In genomic region chr1:225882699-225883615, GRCh38 we compare ENCODE assay signal across 8 cellular contexts. TPM values are rescaled to one million over a fixed set of nuclear protein-coding genes. Genes with fewer than 3 reads are reported as not detected.
A peak's percentile ranks its signal among the peaks of the same experiment; 100 is the strongest.
DNase-seq lines count a peak whose midpoint lies in the region; ATAC-seq and TF ChIP-seq lines count a peak whose summit lies in the region.

No MANE protein-coding gene starts in this region.

- H3K36me3 Mint-ChIP-seq in immature natural killer cell = peaks cover 0 to 4% (median 0%) of the 10 kb centered on the region in 3 donors

- intact Hi-C loops in breast epithelium (cut with DNase I; ENCODE audit: low total_unique reads) = loop anchor here (5.0 kb wide), 1 partner anchor 39 kb away; the partner anchor contains the start of gene PYCR2

- H3K36me3 ChIP-seq in breast epithelium = no peaks in the 10 kb centered on the region

- peaks cover 1 to 6% (median 2%) of the 10 kb centered on the region in 3 donors for H3K27me3 Mint-ChIP-seq in immature natural killer cell (ENCODE audit: low read depth in 3 of 3)

- DNase-seq in AG08395 (ENCODE audit: low spot score) (peak; percentile 69), RPMI7951 (ENCODE audit: low read depth) (peak; percentile 55), breast epithelium (ENCODE audit: low spot score in 2 of 2) (peak in 1 of 2 donors; percentile 24), immature natural killer cell (peak in 2 of 3 donors; percentile 18 to 29), NCI-H2171 treated with DMSO at 0.1 percent for 48 hours (lab: John Stamatoyannopoulos, UW) (no peak)

- H3K4me3 ChIP-seq in breast epithelium (peak overlapping the region; percentile 92 to 98 (median 95)), skin epidermis (peak overlapping the region; percentile 63 to 98 (median 91))

- peak overlapping the region; percentile 76 to 97 (median 84) for H3K27ac Mint-ChIP-seq in immature natural killer cell

- ATAC-seq in GM19025 (IDR thresholded peaks at IDR 0.05; ENCODE audit: low read depth, unreplicated experiment) (peak; percentile 20), HG03139 (IDR thresholded peaks at IDR 0.05; ENCODE audit: unreplicated experiment) (peak; percentile 15)

- TF ChIP-seq POLR2A in breast epithelium (IDR thresholded peaks at IDR 0.05) = no peak

- H3K9me3 Mint-ChIP-seq in immature natural killer cell = no peaks in the 10 kb centered on the region

- H3K27ac ChIP-seq in breast epithelium = peak overlapping the region; percentile 96 to 98
- H3K27ac ChIP-seq in skin epidermis = peak overlapping the region; percentile 39 to 99 (median 88)

- H3K4me3 Mint-ChIP-seq in immature natural killer cell = peak overlapping the region; percentile 91 to 95 (median 93)

- H3K9me3 ChIP-seq in breast epithelium = no peaks in the 10 kb centered on the region

- H3K4me1 Mint-ChIP-seq in immature natural killer cell = peaks cover 39 to 47% of the 10 kb centered on the region in 2 donors

- peak in 1 of 3 donors; percentile 5 for TF ChIP-seq CTCF in breast epithelium (IDR thresholded peaks at IDR 0.05)

- H3K4me1 ChIP-seq in breast epithelium = peaks cover 7 to 9% of the 10 kb centered on the region in 2 donors

- no peaks in the 10 kb centered on the region for H3K27me3 ChIP-seq in breast epithelium

RNA-seq across cellular contexts. Expression of gene TMEM63A, which starts 0.8 kb away (rescaled TPM):
- total RNA-seq in RPMI7951 (2014; rRNA removed; shearing (Covaris generic)) = 7.6 and 8.2 TPM in 2 replicates
- 10 to 100 TPM; 69.6 to 88.0 (median 80.6) TPM for total RNA-seq in breast epithelium
- polyA plus RNA-seq in immature natural killer cell = 10 to 100 TPM; 10.1 to 27.4 (median 11.1) TPM

RNA-seq across cellular contexts. Expression of gene LEFTY1, which starts 6.0 kb away (rescaled TPM):
- not detected in 2 replicates for total RNA-seq in RPMI7951 (2014; rRNA removed; shearing (Covaris generic))
- under 1 TPM in 1 of 3 donors, not detected in 2; 0.48 TPM for total RNA-seq in breast epithelium
- not detected for polyA plus RNA-seq in immature natural killer cell

RNA-seq across cellular contexts. Expression of gene PYCR2, which starts 41.1 kb away (rescaled TPM):
- total RNA-seq in RPMI7951 (2014; rRNA removed; shearing (Covaris generic)) = 31.2 and 38.9 TPM in 2 replicates
- total RNA-seq in breast epithelium = 10 to 100 TPM; 40.2 to 49.3 (median 47.9) TPM
- 100 to 1,000 TPM in 1 of 3 donors, 10 to 100 TPM in 2; 62.0 to 106 (median 72.0) TPM for polyA plus RNA-seq in immature natural killer cell

RNA-seq across cellular contexts. Expression of gene LEFTY2, which starts 58.1 kb away (rescaled TPM):
- total RNA-seq in RPMI7951 (2014; rRNA removed; shearing (Covaris generic)) = not detected in 2 replicates
- under 1 TPM in 2 of 3 donors, not detected in 1; 0.88 to 0.96 TPM for total RNA-seq in breast epithelium
- polyA plus RNA-seq in immature natural killer cell = not detected
